Comparison of ENCODE assay signal across 8 cellular contexts in genomic region chr20:41027872-41028358, GRCh38. TPM values are rescaled to one million over a fixed set of nuclear protein-coding genes. Genes with fewer than 3 reads are reported as not detected.
DNase-seq lines count a peak whose midpoint lies in the region; FAIRE-seq and TF ChIP-seq lines count a peak whose summit lies in the region.

No MANE protein-coding gene starts in this region.

- POLR2A ChIA-PET in AG04450 (lab: Yijun Ruan, JAX): interaction anchor here (0.7 to 1.7 kb wide), 6 partner anchors 8 to 36 kb away, joined by 3 to 6 read pairs (median 4); no protein-coding TSS in a partner anchor

- CTCF ChIA-PET in AG04450 (lab: Charles Lee): interaction anchor here (1.1 kb wide), 1 partner anchor 37 kb away, joined by 3 read pairs; no protein-coding TSS in a partner anchor

- H3K9me3 ChIP-seq in AG04450 (ENCODE audit: control insufficient read depth, insufficient read depth, low read length): no peaks in the 10 kb centered on the region; the same call in 1 of the 2 replicates
- H3K9me3 ChIP-seq in HUES6 (ENCODE audit: control insufficient read depth, insufficient read depth, low read depth, low read length): no peaks in the 10 kb centered on the region
- H3K9me3 ChIP-seq in muscle layer of duodenum (ENCODE audit: control insufficient read depth in 1 of 2, low read length in 2 of 2): no peaks in the 10 kb centered on the region

- DNase-seq in AG04450 (ENCODE audit: low read depth, low spot score) (no peak), bronchial epithelial cell (ENCODE audit: low read depth) (no peak), dermis blood vessel endothelial cell (no peak), COR-L47 (lab: John Stamatoyannopoulos, UW) (no peak), ecto neural progenitor cell (ENCODE audit: low spot score) (no peak), NCI-H2227 treated with DMSO at 0.1 percent for 48 hours (lab: John Stamatoyannopoulos, UW) (no peak)

- H3K4me3 ChIP-seq in AG04450 (ENCODE audit: low read depth, low read length) (peak overlapping the region; percentile 56), HUES6 (ENCODE audit: low read depth, low read length) (peak overlapping the region; percentile 48), bronchial epithelial cell (ENCODE audit: low read depth, low read length) (peak overlapping the region; percentile 92), muscle layer of duodenum (ENCODE audit: low read depth in 1 of 2, low read length in 2 of 2) (peak overlapping the region; percentile 45 to 88)

- H3K4me1 ChIP-seq in HUES6 (ENCODE audit: control insufficient read depth, insufficient read depth, low read length) (peaks cover 25% of the 10 kb centered on the region), muscle layer of duodenum (ENCODE audit: control insufficient read depth in 1 of 2, insufficient read depth in 2 of 2, low read length in 2 of 2) (peaks cover 23 to 28% of the 10 kb centered on the region in 2 donors)

- no peak for FAIRE-seq in bronchial epithelial cell (lab: Jason Lieb, UNC)

- TF ChIP-seq CTCF in AG04450 (IDR thresholded peaks at IDR 0.05; ENCODE audit: low read depth, low read length) (no peak), bronchial epithelial cell (IDR thresholded peaks at IDR 0.05; ENCODE audit: insufficient read depth, low read length, severe bottlenecking) (no peak)

- H3K27me3 ChIP-seq in AG04450 (ENCODE audit: control insufficient read depth, insufficient read depth, low read length): no peaks in the 10 kb centered on the region
- H3K27me3 ChIP-seq in HUES6 (ENCODE audit: control insufficient read depth, insufficient read depth, low read length): peaks cover 15% of the 10 kb centered on the region
- no peaks in the 10 kb centered on the region for H3K27me3 ChIP-seq in bronchial epithelial cell (ENCODE audit: control insufficient read depth, insufficient read depth, low read length)
- no peaks in the 10 kb centered on the region for H3K27me3 ChIP-seq in muscle layer of duodenum (ENCODE audit: low read depth, low read length)

- H3K27ac ChIP-seq in AG04450 (ENCODE audit: low read depth, low read length) (peak overlapping the region; percentile 31), HUES6 (ENCODE audit: low read depth, low read length) (peak overlapping the region; percentile 52; the same call in 1 of the 2 replicates), muscle layer of duodenum (ENCODE audit: low read length) (no peak overlapping the region)

- H3K36me3 ChIP-seq in HUES6 (ENCODE audit: control insufficient read depth, insufficient read depth, low read length) (peaks cover 11% of the 10 kb centered on the region), bronchial epithelial cell (ENCODE audit: control insufficient read depth, insufficient read depth, low read length) (no peaks in the 10 kb centered on the region), muscle layer of duodenum (ENCODE audit: control insufficient read depth in 1 of 2, insufficient read depth in 2 of 2, low read length in 2 of 2) (no peaks in the 10 kb centered on the region)

- H3K9ac ChIP-seq in HUES6 (ENCODE audit: low read length): peak overlapping the region; percentile 46

RNA-seq across cellular contexts. Expression of gene TOP1, which starts 0.7 kb away (rescaled TPM):
- 29.1 and 36.1 TPM in 2 replicates for polyA plus RNA-seq in AG04450 (2011; rRNA removed)
- polyA minus RNA-seq in AG04450 (2011; rRNA and poly(A)+ RNA removed): 29.1 and 36.9 TPM in 2 replicates
- total RNA-seq in bronchial epithelial cell (18.2 and 37.5 TPM in 2 replicates), dermis blood vessel endothelial cell (21.3 and 49.0 TPM in 2 replicates)
